ENCODE assay signal across 9 cellular contexts in genomic region chr2:104976603-104977120, GRCh38.
DNase-seq lines count a peak whose midpoint lies in the region; ATAC-seq and TF ChIP-seq lines count a peak whose summit lies in the region.
"Had no signal": no experiment of that assay in that cellular context is flagged by ENCODE, and none has a peak within 500 bp of the region (broad histone marks: within the 10 kb centered on the region; RNA-seq: fewer than 3 reads in every experiment).

No MANE protein-coding gene starts in this region.

- H3K9me3 ChIP-seq in OCI-LY7 (ENCODE audit: low read length) = no peaks in the 10 kb centered on the region
- H3K9me3 ChIP-seq: SJSA1 had no signal

- CTCF ChIA-PET in OCI-LY7 (lab: Charles Lee; ENCODE audit: unreplicated experiment) = interaction anchor here (0.7 to 1.8 kb wide), 6 partner anchors 36 to 88 kb away, joined by 3 to 8 read pairs (median 4); partner anchors contain the start of gene MRPS9

- TF ChIP-seq CTCF in OCI-LY7 (conservative IDR thresholded peaks at IDR 0.05; ENCODE audit: low read length) = peak; percentile 93
- TF ChIP-seq CTCF in HFFc6 (IDR thresholded peaks at IDR 0.05) = no peak

- POLR2A ChIA-PET in OCI-LY7 (lab: Charles Lee) = interaction anchor here (0.7 to 1.8 kb wide), 15 partner anchors 9 to 745 kb away, joined by 3 to 12 read pairs (median 4); partner anchors contain the start of gene MRPS9

- in situ Hi-C loops in GM18951 (cut with MboI; ENCODE audit: low sequenced_read_pairs, unreplicated experiment) = no loop called here

- H3K4me1 Mint-ChIP-seq in HFFc6 (ENCODE audit: low read depth) = no peaks in the 10 kb centered on the region

- H3K4me2 ChIP-seq in OCI-LY7 (ENCODE audit: low read length) = peak overlapping the region; percentile 76

- peaks cover 2% of the 10 kb centered on the region; the same call in 1 of the 2 replicates for H3K27me3 Mint-ChIP-seq in HFFc6 (ENCODE audit: insufficient read depth)

- H3K4me3 ChIP-seq in OCI-LY7 (ENCODE audit: low read depth, low read length, poor library complexity, severe bottlenecking) = peak overlapping the region; percentile 59
- H3K4me3 ChIP-seq: SJSA1 had no signal

- no peaks in the 10 kb centered on the region for H3K36me3 ChIP-seq in OCI-LY7 (ENCODE audit: insufficient read depth, low read length)
- H3K36me3 ChIP-seq: SJSA1 had no signal

- no peaks in the 10 kb centered on the region for H3K79me2 ChIP-seq in OCI-LY7 (ENCODE audit: insufficient read depth, low read depth, low read length)

- ATAC-seq in HG02970 (IDR thresholded peaks at IDR 0.05; ENCODE audit: low FRiP score, unreplicated experiment) (peak; percentile 98), left ventricle myocardium superior (no peak)

- intact Hi-C loops in OCI-LY7 (cut with micrococcal nuclease; ENCODE audit: unreplicated experiment) = loop anchor here (1.0 to 5.0 kb wide), 5 partner anchors 38 to 124 kb away; no protein-coding TSS in a partner anchor
- intact Hi-C loops in left ventricle myocardium superior (cut with micrococcal nuclease) = no loop called here

- no peaks in the 10 kb centered on the region for H3K9me2 ChIP-seq in OCI-LY7 (ENCODE audit: insufficient read depth, low read length)

- peak overlapping the region; percentile 83; the same call in 1 of the 2 replicates for H2AFZ ChIP-seq in OCI-LY7 (ENCODE audit: low read length)

- DNase-seq in DMS53 treated with DMSO at 0.1 percent for 48 hours (lab: John Stamatoyannopoulos, UW; ENCODE audit: unreplicated experiment) (peak; percentile 34), OCI-LY7 (ENCODE audit: low spot score) (peak; percentile 94), iPS-NIHi11 (ENCODE audit: low spot score) (peak; percentile 64), HFFc6 (no peak), HK-2 (ENCODE audit: unreplicated experiment) (no peak), left ventricle myocardium superior (no peak)

- TF ChIP-seq POLR2A in GM18951 (IDR thresholded peaks at IDR 0.05; ENCODE audit: extremely low read depth, insufficient read depth, insufficient read length) = peak; percentile 23

- no peaks in the 10 kb centered on the region for H4K20me1 ChIP-seq in OCI-LY7 (ENCODE audit: insufficient read depth, low read length)

- BruUV-seq in OCI-LY7 (replicated peaks; lab: Mats Ljungman, UMichigan) = no TSS peak

- no peaks in the 10 kb centered on the region for H3K36me3 Mint-ChIP-seq in HFFc6 (ENCODE audit: low read depth)

- H3K27ac Mint-ChIP-seq in HFFc6 = no peak overlapping the region

- peaks cover 33% of the 10 kb centered on the region for H3K4me1 ChIP-seq in OCI-LY7 (ENCODE audit: insufficient read depth, low read length, poor library complexity, severe bottlenecking)
- H3K4me1 ChIP-seq: SJSA1 had no signal

- H3K27ac ChIP-seq in OCI-LY7 (ENCODE audit: low read depth, low read length, poor library complexity, severe bottlenecking) = peak overlapping the region; percentile 96
- H3K27ac ChIP-seq: SJSA1 had no signal

- no peak overlapping the region for H3K4me3 Mint-ChIP-seq in HFFc6

- H3K9me3 Mint-ChIP-seq in HFFc6 = no peaks in the 10 kb centered on the region; the same call in 1 of the 2 replicates

Comparison
In these comparisons a context has a peak if more than half of its experiments do, and no peak if none do; other contexts are left out.
1. DNase-seq: peak in DMS53 treated with DMSO at 0.1 percent for 48 hours (single experiment), OCI-LY7 (single experiment) and iPS-NIHi11 (single experiment); none in HFFc6 (single experiment), HK-2 (single experiment) and left ventricle myocardium superior (single experiment).